ENCODE assay signal across 19 cellular contexts in the genomic region with DNA sequence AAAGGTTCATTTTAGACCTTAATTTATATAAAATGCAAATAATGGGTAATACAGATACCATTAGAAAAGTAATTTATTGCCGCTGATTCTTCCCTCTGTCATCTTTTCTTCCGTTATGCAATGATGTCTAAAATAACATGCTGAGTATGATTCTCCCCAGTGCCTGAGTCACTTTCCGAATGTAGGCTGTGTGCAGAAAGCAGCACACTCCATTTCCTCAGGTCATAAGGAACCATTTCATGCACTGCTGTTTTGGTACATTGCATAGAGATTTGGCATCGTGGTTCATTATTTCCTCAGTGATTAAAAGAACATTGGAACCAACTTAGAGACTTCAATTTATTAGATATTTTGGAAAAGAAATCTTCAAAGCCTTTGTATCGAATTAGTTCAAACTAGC.
DNase-seq lines count a peak whose midpoint lies in the region; ATAC-seq, FAIRE-seq and TF ChIP-seq lines count a peak whose summit lies in the region.
"Had no signal": no experiment of that assay in that cellular context is flagged by ENCODE, and none has a peak within 500 bp of the region (broad histone marks: within the 10 kb centered on the region; RNA-seq: fewer than 3 reads in every experiment).

No MANE protein-coding gene starts in this region.

- no peaks in the 10 kb centered on the region for H3K9me3 Mint-ChIP-seq in activated CD8-positive, alpha-beta T cell treated with anti-CD3 and anti-CD28 coated beads, Interleukin-2, amount 10 ng/mL, durations not matched to agents 7 days and 5 days (ENCODE audit: insufficient read depth)

- peak overlapping the region; percentile 63 for H3K4me2 ChIP-seq in endothelial cell of umbilical vein (ENCODE audit: insufficient read depth, low read length)

- H3K4me3 Mint-ChIP-seq in activated CD8-positive, alpha-beta T cell treated with anti-CD3 and anti-CD28 coated beads, Interleukin-2, amount 10 ng/mL, durations not matched to agents 7 days and 5 days, result no peak overlapping the region
- H3K4me3 Mint-ChIP-seq: activated CD4-positive, alpha-beta T cell treated with anti-CD3 and anti-CD28 coated beads for 36 hours; activated T-cell treated with anti-CD3 and anti-CD28 coated beads, Interleukin-2, amount 50 U/mL, for 4 hours; stimulated activated naive B cell treated with anti-CD40 and anti-IgM and Interleukin-4, amounts not matched to agents 10 μg/mL and 1 μg/mL and 100 μg/mL, for 72 hours had no signal

- peaks cover under 1 to 3% of the 10 kb centered on the region in 2 experiments for H3K36me3 ChIP-seq in endothelial cell of umbilical vein (ENCODE audit: control insufficient read depth in 2 of 2, extremely low read depth in 1 of 2, insufficient read depth in 2 of 2, low read length in 2 of 2)
- H3K36me3 ChIP-seq: MG63, pancreas had no signal

- intact Hi-C loops in endothelial cell of umbilical vein (cut with micrococcal nuclease), result loop anchor here (1.0 to 5.0 kb wide), 3 partner anchors 114 to 799 kb away; no protein-coding TSS in a partner anchor

- peak overlapping the region; percentile 70 for H3K27ac ChIP-seq in endothelial cell of umbilical vein (ENCODE audit: insufficient read depth, low read depth, low read length)
- H3K27ac ChIP-seq: pancreas had no signal

- no peaks in the 10 kb centered on the region for H3K79me2 ChIP-seq in endothelial cell of umbilical vein (ENCODE audit: control insufficient read depth, insufficient read depth, low read length)

- peak; percentile 78 for FAIRE-seq in endothelial cell of umbilical vein (lab: Jason Lieb, UNC)
- FAIRE-seq: G401.6, GM18507, H1, pancreas had no signal

- H2AFZ ChIP-seq in endothelial cell of umbilical vein (ENCODE audit: low read depth, low read length), result peak overlapping the region; percentile 69

- no peaks in the 10 kb centered on the region for H3K9me1 ChIP-seq in endothelial cell of umbilical vein (replicated peaks; ENCODE audit: control insufficient read depth, extremely low read depth, insufficient read depth, low read length)

- H3K4me1 ChIP-seq in endothelial cell of umbilical vein (ENCODE audit: control insufficient read depth, extremely low read depth, insufficient read depth, low read length), result peaks cover 31% of the 10 kb centered on the region
- H3K4me1 ChIP-seq: pancreas had no signal

- peak overlapping the region; percentile 17 for H3K9ac ChIP-seq in endothelial cell of umbilical vein (replicated peaks; ENCODE audit: extremely low read depth, insufficient read depth, low read length)
- H3K9ac ChIP-seq: BLaER1 treated with 17β-estradiol and CSF1 and Interleukin-3, amounts not matched to agents 10 nM and 100 nM had no signal

- H4K20me1 ChIP-seq in endothelial cell of umbilical vein (replicated peaks; ENCODE audit: control insufficient read depth, extremely low read depth, insufficient read depth, low read length), result no peaks in the 10 kb centered on the region
- H4K20me1 ChIP-seq: BLaER1 treated with 17β-estradiol and CSF1 and Interleukin-3, amounts not matched to agents 10 nM and 100 nM had no signal

- CTCF ChIA-PET in endothelial cell of umbilical vein (lab: Charles Lee), result interaction anchor here (1.3 kb wide), 1 partner anchor 10 kb away, joined by 4 read pairs; no protein-coding TSS in a partner anchor
- CTCF ChIA-PET in activated CD8-positive, alpha-beta T cell treated with anti-CD3 and anti-CD28 coated beads, Interleukin-2, amount 10 ng/mL, durations not matched to agents 7 days and 5 days (lab: Charles Lee), result no interaction called here

- H3K27ac Mint-ChIP-seq in activated CD8-positive, alpha-beta T cell treated with anti-CD3 and anti-CD28 coated beads, Interleukin-2, amount 10 ng/mL, durations not matched to agents 7 days and 5 days, result no peak overlapping the region
- H3K27ac Mint-ChIP-seq: activated CD4-positive, alpha-beta T cell treated with anti-CD3 and anti-CD28 coated beads for 36 hours; stimulated activated naive B cell treated with anti-CD40 and anti-IgM and Interleukin-4, amounts not matched to agents 10 μg/mL and 1 μg/mL and 100 μg/mL, for 72 hours had no signal

- no peaks in the 10 kb centered on the region for H3K27me3 Mint-ChIP-seq in activated CD8-positive, alpha-beta T cell treated with anti-CD3 and anti-CD28 coated beads, Interleukin-2, amount 10 ng/mL, durations not matched to agents 7 days and 5 days (ENCODE audit: low read depth)
- H3K27me3 Mint-ChIP-seq: activated CD4-positive, alpha-beta T cell treated with anti-CD3 and anti-CD28 coated beads for 36 hours; stimulated activated naive B cell treated with anti-CD40 and anti-IgM and Interleukin-4, amounts not matched to agents 10 μg/mL and 1 μg/mL and 100 μg/mL, for 72 hours had no signal

- no peaks in the 10 kb centered on the region for H3K4me1 Mint-ChIP-seq in activated CD8-positive, alpha-beta T cell treated with anti-CD3 and anti-CD28 coated beads, Interleukin-2, amount 10 ng/mL, durations not matched to agents 7 days and 5 days (ENCODE audit: low read depth)
- H3K4me1 Mint-ChIP-seq: activated CD4-positive, alpha-beta T cell treated with anti-CD3 and anti-CD28 coated beads for 36 hours; stimulated activated naive B cell treated with anti-CD40 and anti-IgM and Interleukin-4, amounts not matched to agents 10 μg/mL and 1 μg/mL and 100 μg/mL, for 72 hours had no signal

- H3K4me3 ChIP-seq in endothelial cell of umbilical vein (replicated peaks in 1 of 3; ENCODE audit: insufficient read depth in 1 of 3, low read depth in 1 of 3, low read length in 3 of 3), result no peak overlapping the region
- H3K4me3 ChIP-seq: BLaER1 treated with 17β-estradiol and CSF1 and Interleukin-3, amounts not matched to agents 10 nM and 100 nM; MG63; pancreas had no signal

- no peaks in the 10 kb centered on the region for H3K36me3 Mint-ChIP-seq in activated CD8-positive, alpha-beta T cell treated with anti-CD3 and anti-CD28 coated beads, Interleukin-2, amount 10 ng/mL, durations not matched to agents 7 days and 5 days (ENCODE audit: low read depth)
- H3K36me3 Mint-ChIP-seq: stimulated activated naive B cell treated with anti-CD40 and anti-IgM and Interleukin-4, amounts not matched to agents 10 μg/mL and 1 μg/mL and 100 μg/mL, for 72 hours had no signal

- dilution Hi-C loops in endothelial cell of umbilical vein (cut with MboI; ENCODE audit: extremely low pct_ligation_motif_present, low sequenced_read_pairs), result no loop called here

- no TSS peak for BruUV-seq in endothelial cell of umbilical vein (replicated peaks; lab: Mats Ljungman, UMichigan)

- POLR2A ChIA-PET in endothelial cell of umbilical vein (lab: Charles Lee), result no interaction called here
- POLR2A ChIA-PET in activated CD8-positive, alpha-beta T cell treated with anti-CD3 and anti-CD28 coated beads, Interleukin-2, amount 10 ng/mL, durations not matched to agents 7 days and 5 days (lab: Charles Lee), result no interaction called here

- H3K9me3 ChIP-seq in endothelial cell of umbilical vein (replicated peaks; ENCODE audit: control insufficient read depth, insufficient read depth, low read length), result no peaks in the 10 kb centered on the region
- H3K9me3 ChIP-seq: MG63, pancreas had no signal

- ATAC-seq in activated CD8-positive, alpha-beta T cell treated with anti-CD3 and anti-CD28 coated beads, Interleukin-2, amount 10 ng/mL, durations not matched to agents 7 days and 5 days, result no peak
- ATAC-seq in HG03442 (IDR thresholded peaks at IDR 0.05; ENCODE audit: unreplicated experiment), result no peak
- ATAC-seq: activated CD4-positive, alpha-beta T cell treated with anti-CD3 and anti-CD28 coated beads for 36 hours; activated T-cell treated with anti-CD3 and anti-CD28 coated beads, Interleukin-2, amount 50 U/mL, for 4 hours; pancreas; stimulated activated naive B cell treated with anti-CD40 and anti-IgM and Interleukin-4, amounts not matched to agents 10 μg/mL and 1 μg/mL and 100 μg/mL, for 72 hours had no signal

- no peaks in the 10 kb centered on the region for H3K27me3 ChIP-seq in endothelial cell of umbilical vein (ENCODE audit: control insufficient read depth in 2 of 2, insufficient read depth in 2 of 2, low read length in 2 of 2)
- H3K27me3 ChIP-seq: BLaER1 treated with 17β-estradiol and CSF1 and Interleukin-3, amounts not matched to agents 10 nM and 100 nM; MG63; pancreas had no signal

- TF ChIP-seq POLR2A in endothelial cell of umbilical vein (IDR thresholded peaks at IDR 0.05; ENCODE audit: low read depth, low read length) (no peak), erythroblast (IDR thresholded peaks at IDR 0.05; ENCODE audit: low read length) (no peak)

- TF ChIP-seq CTCF in endothelial cell of umbilical vein (IDR thresholded peaks at IDR 0.05; ENCODE audit: extremely low read depth in 1 of 2, insufficient read depth in 1 of 2, low read depth in 1 of 2, low read length in 2 of 2), result no peak

- peak; percentile 45 for DNase-seq in Ammon's horn (ENCODE audit: low spot score)
- DNase-seq in MV-4-11 (lab: John Stamatoyannopoulos, UW), result peak; percentile 25
- DNase-seq in endothelial cell of umbilical vein (ENCODE audit: low read depth, low spot score), result peak; percentile 83
- peak; percentile 78 for DNase-seq in myocyte (ENCODE audit: low read depth)
- DNase-seq in activated CD8-positive, alpha-beta T cell treated with anti-CD3 and anti-CD28 coated beads, Interleukin-2, amount 10 ng/mL, durations not matched to agents 7 days and 5 days, result no peak
- DNase-seq in erythroblast (lab: John Stamatoyannopoulos, UW), result no peak
- DNase-seq in OCI-M1 (lab: John Stamatoyannopoulos, UW), result no peak
- DNase-seq: activated CD4-positive, alpha-beta T cell treated with anti-CD3 and anti-CD28 coated beads for 36 hours; activated T-cell treated with anti-CD3 and anti-CD28 coated beads, Interleukin-2, amount 50 U/mL, for 4 hours; MG63; NCI-H2171; pancreas; stimulated activated CD4-positive, alpha-beta T cell treated with anti-CD3 and anti-CD28 coated beads, Interleukin-2, amount 100 ng/mL, for 48 hours; stimulated activated naive B cell treated with anti-CD40 and anti-IgM and Interleukin-4, amounts not matched to agents 10 μg/mL and 1 μg/mL and 100 μg/mL, for 72 hours had no signal

TF ChIP-seq in endothelial cell of umbilical vein, 7 proteins besides CTCF, POLR2A, EP300 and RAD21:
- peak; percentile 64 for TF ChIP-seq JUN (IDR thresholded peaks at IDR 0.05; ENCODE audit: borderline replicate concordance, insufficient read depth, insufficient read length, low read depth)
- no peak for TF ChIP-seq MYC (IDR thresholded peaks at IDR 0.05; ENCODE audit: low read depth, low read length)
- TF ChIP-seq FOS (IDR thresholded peaks at IDR 0.05; ENCODE audit: borderline replicate concordance, insufficient read depth, low read length), result peak; percentile 97
- TF ChIP-seq EZH2 (IDR thresholded peaks at IDR 0.05; ENCODE audit: borderline replicate concordance, low read depth, low read length, severe bottlenecking), result no peak
- peak; percentile 59 for TF ChIP-seq POLR2AphosphoS5 (IDR thresholded peaks at IDR 0.05; ENCODE audit: insufficient read depth, low read depth, low read length)
- peak; percentile 29 for TF ChIP-seq GATA2 (IDR thresholded peaks at IDR 0.05; ENCODE audit: insufficient read depth, insufficient read length, low read depth, low read length)
- TF ChIP-seq, protein P1, sequence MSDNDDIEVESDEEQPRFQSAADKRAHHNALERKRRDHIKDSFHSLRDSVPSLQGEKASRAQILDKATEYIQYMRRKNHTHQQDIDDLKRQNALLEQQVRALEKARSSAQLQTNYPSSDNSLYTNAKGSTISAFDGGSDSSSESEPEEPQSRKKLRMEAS (IDR thresholded peaks at IDR 0.05; ENCODE audit: insufficient read depth, insufficient read length), result no peak

Comparison
In these comparisons a context has a peak if more than half of its experiments do, and no peak if none do; other contexts are left out.
1. DNase-seq: peak in Ammon's horn (single experiment), MV-4-11 (single experiment), endothelial cell of umbilical vein (single experiment) and myocyte (single experiment); none in activated CD8-positive, alpha-beta T cell treated with anti-CD3 and anti-CD28 coated beads, Interleukin-2, amount 10 ng/mL, durations not matched to agents 7 days and 5 days (single experiment), erythroblast (0 of 2) and OCI-M1 (single experiment).